In the genomic region with DNA sequence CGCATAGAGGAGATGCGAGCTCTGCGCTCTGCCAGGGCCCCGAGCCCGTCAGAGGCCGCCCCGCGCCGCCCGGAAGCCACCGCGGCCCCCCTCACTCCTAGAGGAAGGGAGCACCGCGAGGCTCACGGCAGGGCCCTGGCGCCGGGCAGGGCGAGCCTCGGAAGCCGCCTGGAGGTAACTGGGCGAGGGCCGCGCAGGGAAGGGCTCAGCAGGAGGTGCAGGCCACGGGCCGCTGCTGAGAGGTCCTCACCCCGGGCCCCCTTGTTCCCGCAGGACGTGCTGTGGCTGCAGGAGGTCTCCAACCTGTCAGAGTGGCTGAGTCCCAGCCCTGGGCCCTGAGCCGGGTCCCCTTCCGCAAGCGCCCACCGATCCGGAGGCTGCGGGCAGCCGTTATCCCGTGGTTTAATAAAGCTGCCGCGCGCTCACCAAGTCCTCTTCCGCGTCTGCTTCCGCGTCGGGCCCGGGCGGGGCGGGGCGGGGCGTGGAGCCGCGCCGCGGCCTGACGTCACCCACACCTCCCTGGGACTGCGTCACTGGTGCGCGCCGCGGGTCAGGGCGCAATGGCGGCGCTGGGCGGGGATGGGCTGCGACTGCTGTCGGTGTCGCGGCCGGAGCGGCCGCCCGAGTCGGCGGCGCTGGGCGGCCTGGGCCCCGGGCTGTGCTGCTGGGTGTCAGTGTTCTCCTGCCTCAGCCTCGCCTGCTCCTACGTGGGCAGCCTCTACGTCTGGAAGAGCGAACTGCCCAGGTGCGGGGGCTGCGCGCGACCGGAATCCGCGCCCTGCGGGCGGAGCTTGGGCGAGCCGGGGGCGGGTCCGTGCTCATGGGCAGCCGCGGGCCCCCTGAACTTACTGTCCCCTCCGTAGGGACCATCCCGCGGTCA, we compare ENCODE assay signal across 8 cellular contexts. TPM values are rescaled to one million over a fixed set of nuclear protein-coding genes. Genes with fewer than 3 reads are reported as not detected.
DNase-seq lines count a peak whose midpoint lies in the region; ATAC-seq and TF ChIP-seq lines count a peak whose summit lies in the region.

RCE1 (plus strand) TSS at position 546 of the 880 bp plus-strand sequence; CDS start at position 561, 15 bp downstream.

- no peaks in the 10 kb centered on the region for H3K9me2 ChIP-seq in OCI-LY1 (ENCODE audit: low read depth, low read length)

- H3K4me1 Mint-ChIP-seq in Caco-2 (ENCODE audit: low read depth, unreplicated experiment) = peaks cover 13% of the 10 kb centered on the region

- H3K9me3 ChIP-seq in Caco-2 (no peaks in the 10 kb centered on the region), OCI-LY1 (ENCODE audit: low read length) (no peaks in the 10 kb centered on the region)

- POLR2A ChIA-PET in Caco-2 (lab: Charles Lee) = interaction anchor here (0.5 to 3.3 kb wide), 17 partner anchors 9 to 363 kb away, joined by 3 to 45 read pairs (median 6); partner anchors contain the start of genes DPP3, RBM4B and ZDHHC24

- peak within 1 kb of the TSS; percentile 99 for H3K4me2 ChIP-seq in OCI-LY1 (ENCODE audit: low read length)

- H3K36me3 Mint-ChIP-seq in Caco-2 (ENCODE audit: insufficient read depth, unreplicated experiment) = peaks cover 69% of the 10 kb centered on the region

- intact Hi-C loops in Caco-2 (cut with micrococcal nuclease; ENCODE audit: unreplicated experiment) = loop anchor here (1.0 to 2.0 kb wide), 4 partner anchors 13 to 205 kb away; partner anchors contain the start of gene RBM4

- H3K27me3 Mint-ChIP-seq in Caco-2 (ENCODE audit: insufficient read depth, unreplicated experiment) = no peaks in the 10 kb centered on the region

- H3K36me3 ChIP-seq in Caco-2 (ENCODE audit: control insufficient read depth, insufficient read depth, low read length) (peaks cover 8% of the 10 kb centered on the region), OCI-LY1 (ENCODE audit: insufficient read depth, low read length) (peaks cover 39% of the 10 kb centered on the region; the same call in 1 of the 2 replicates)

- H3K4me3 Mint-ChIP-seq in Caco-2 (ENCODE audit: unreplicated experiment) = peak within 1 kb of the TSS; percentile 83

- peak within 1 kb of the TSS; percentile 85 for H3K27ac Mint-ChIP-seq in Caco-2 (ENCODE audit: unreplicated experiment)

- H3F3A ChIP-seq in OCI-LY1 (ENCODE audit: insufficient read depth, low read length) = no peaks in the 10 kb centered on the region

- TF ChIP-seq CTCF in Caco-2 (IDR thresholded peaks at IDR 0.05; ENCODE audit: insufficient read depth in 1 of 2, low read depth in 1 of 2, low read length in 1 of 2, severe bottlenecking in 1 of 2, unreplicated experiment in 1 of 2) = no peak
- TF ChIP-seq CTCF in OCI-LY1 (IDR thresholded peaks at IDR 0.05; ENCODE audit: low read length) = no peak
- no peak for TF ChIP-seq CTCF in epithelial cell of esophagus (IDR thresholded peaks at IDR 0.05; ENCODE audit: insufficient read depth, low read depth, low read length, missing control alignments)

- H3K4me3 ChIP-seq in Caco-2 (ENCODE audit: low read depth, low read length) = peak within 1 kb of the TSS; percentile 89
- peak within 1 kb of the TSS; percentile 92 for H3K4me3 ChIP-seq in OCI-LY1 (ENCODE audit: low read depth, low read length, poor library complexity, severe bottlenecking)
- H3K4me3 ChIP-seq in epithelial cell of esophagus (ENCODE audit: low read length) = peak within 1 kb of the TSS; percentile 95

- peaks cover 16% of the 10 kb centered on the region for H3K79me2 ChIP-seq in OCI-LY1 (ENCODE audit: insufficient read depth, low read length)

- H3K27ac ChIP-seq in OCI-LY1 (ENCODE audit: low read depth, low read length, poor library complexity, severe bottlenecking) = peak within 1 kb of the TSS; percentile 63

- H2AFZ ChIP-seq in OCI-LY1 (ENCODE audit: low read length) = no peak within 1 kb of the TSS

- CTCF ChIA-PET in Caco-2 (lab: Charles Lee) = interaction anchor here (0.6 to 1.8 kb wide), 15 partner anchors 9 to 579 kb away, joined by 3 to 8 read pairs (median 3); partner anchors contain the start of gene RBM4B

- H3K9me3 Mint-ChIP-seq in Caco-2 (ENCODE audit: unreplicated experiment) = no peaks in the 10 kb centered on the region

- no peaks in the 10 kb centered on the region for H4K20me1 ChIP-seq in OCI-LY1 (ENCODE audit: insufficient read depth, low read length)

- peak; percentile 94 to 98 for DNase-seq in Caco-2
- DNase-seq in HT1080 (ENCODE audit: low read depth) = peak; percentile 80
- peak; percentile 87 for DNase-seq in activated T-cell treated with anti-CD3 and anti-CD28 coated beads for 1 hour (ENCODE audit: low read depth)
- peak; percentile 90 for DNase-seq in epithelial cell of esophagus (ENCODE audit: low read depth)
- DNase-seq in mucosa of gallbladder (ENCODE audit: low spot score) = peak; percentile 91
- peak; percentile 68 to 74 for DNase-seq in stimulated activated CD8-positive, alpha-beta memory T cell treated with anti-CD3 and anti-CD28 coated beads, Interleukin-4, amount 100 ng/mL, for 4 hours (ENCODE audit: low read depth in 2 of 2, low spot score in 1 of 2)

- BruUV-seq in Caco-2 (replicated peaks; lab: Mats Ljungman, UMichigan) = no TSS peak

- peak; percentile 74 for ATAC-seq in GM21360 (IDR thresholded peaks at IDR 0.05; ENCODE audit: unreplicated experiment)

- H3K27me3 ChIP-seq in Caco-2 (replicated peaks; ENCODE audit: control insufficient read depth, insufficient read depth, low read length) (no peaks in the 10 kb centered on the region), OCI-LY1 (ENCODE audit: insufficient read depth, low read length) (no peaks in the 10 kb centered on the region)

- H3K4me1 ChIP-seq in Caco-2 = peaks cover 6% of the 10 kb centered on the region
- peaks cover 40% of the 10 kb centered on the region for H3K4me1 ChIP-seq in OCI-LY1 (ENCODE audit: insufficient read depth, low read length, severe bottlenecking)

- peak within 1 kb of the TSS; percentile 96 for H3K9ac ChIP-seq in OCI-LY1 (ENCODE audit: low read length)

RNA-seq across cellular contexts. Expression of gene RCE1, which starts in this region (rescaled TPM):
- total RNA-seq in Caco-2 (2022) (57.6 and 60.7 TPM in 2 replicates), mucosa of gallbladder (21.2 TPM)
- 36.3 and 41.9 TPM in 2 replicates for total RNA-seq in HT1080 (2014; rRNA removed; shearing (Covaris generic))
- polyA plus RNA-seq in HT1080 (2015; cell fraction: cytosol; rRNA removed) = 20.2 and 26.2 TPM in 2 replicates
- 22.3 and 33.4 TPM in 2 replicates for polyA plus RNA-seq in HT1080 (2015; cell fraction: nucleus; rRNA removed)

Comparison
In these comparisons a context has a peak if more than half of its experiments do, and no peak if none do; other contexts are left out.
1. Peak in every context shown above with its lines: DNase-seq, ATAC-seq, H3K4me3 ChIP-seq and H3K27ac ChIP-seq.